ENCODE assay signal across 8 cellular contexts in the genomic region with DNA sequence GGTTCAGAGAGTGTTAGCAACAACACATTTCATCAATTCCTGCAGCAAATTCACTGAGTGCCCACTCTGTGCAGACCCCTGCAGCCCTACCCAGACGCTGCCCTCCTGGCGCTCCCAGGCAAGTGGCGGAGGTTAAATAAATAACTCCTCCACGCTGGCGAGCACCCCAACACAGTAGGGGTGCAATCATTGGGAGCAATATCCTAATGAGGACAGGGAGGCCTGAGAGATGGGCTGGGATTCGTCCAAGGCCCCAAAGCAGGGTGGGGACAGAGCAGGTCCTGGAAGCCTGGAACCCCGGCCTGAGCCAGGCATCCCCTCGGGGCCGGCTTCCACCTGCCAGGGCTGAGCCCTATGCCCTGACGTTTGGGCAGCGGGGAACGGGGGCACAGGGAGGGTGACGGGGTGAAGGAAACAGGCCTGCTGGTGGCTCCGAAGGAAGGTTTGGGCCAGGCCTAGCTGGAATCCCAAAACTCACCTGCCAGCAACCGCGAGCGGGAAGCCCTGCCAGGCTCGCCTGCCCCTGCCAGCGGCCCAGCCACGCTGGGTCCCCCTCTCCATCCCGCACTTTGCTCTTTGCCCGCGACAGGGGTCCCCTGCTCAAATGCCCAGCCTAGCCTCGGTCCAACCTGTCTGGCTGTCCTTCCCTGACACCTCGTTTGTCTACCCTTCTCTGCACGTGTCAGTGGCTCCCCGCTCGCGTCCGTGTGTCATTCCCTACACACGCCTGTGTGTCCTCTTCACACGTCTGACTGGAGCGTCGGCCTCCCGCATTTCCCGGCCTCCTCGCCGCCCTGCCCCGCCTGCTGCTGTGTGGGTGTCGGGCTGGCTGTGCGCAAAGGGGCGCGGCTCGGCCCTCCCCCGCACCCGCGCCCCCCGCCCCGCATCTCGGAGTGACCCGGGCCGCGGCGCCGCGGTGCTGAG. TPM values are rescaled to one million over a fixed set of nuclear protein-coding genes. Genes with fewer than 3 reads are reported as not detected.
A peak's percentile ranks its signal among the peaks of the same experiment; 100 is the strongest.
DNase-seq lines count a peak whose midpoint lies in the region; ATAC-seq and TF ChIP-seq lines count a peak whose summit lies in the region.

No MANE protein-coding gene starts in this region.

- peak; percentile 14 for ATAC-seq in Right ventricle myocardium superior (ENCODE audit: poor library complexity)
- ATAC-seq in memory B cell (ENCODE audit: low read depth), result no peak

- H3K36me3 Mint-ChIP-seq in chondrocyte (ENCODE audit: low read depth) (peaks cover 2% of the 10 kb centered on the region), memory B cell (peaks cover 2% of the 10 kb centered on the region)
- H3K36me3 Mint-ChIP-seq in activated CD4-positive, alpha-beta T cell treated with anti-CD3 and anti-CD28 coated beads, Interleukin-2, amount 10 ng/mL, durations not matched to agents 7 days and 5 days (ENCODE audit: low read depth), result no peaks in the 10 kb centered on the region

- H3K27ac Mint-ChIP-seq in chondrocyte (ENCODE audit: unreplicated experiment), result no peak overlapping the region
- H3K27ac Mint-ChIP-seq in memory B cell, result no peak overlapping the region
- no peak overlapping the region for H3K27ac Mint-ChIP-seq in activated CD4-positive, alpha-beta T cell treated with anti-CD3 and anti-CD28 coated beads, Interleukin-2, amount 10 ng/mL, durations not matched to agents 7 days and 5 days

- H3K27me3 Mint-ChIP-seq in chondrocyte (ENCODE audit: low read depth) (peaks cover 9% of the 10 kb centered on the region), memory B cell (peaks cover 32% of the 10 kb centered on the region)
- peaks cover 74% of the 10 kb centered on the region for H3K27me3 Mint-ChIP-seq in activated CD4-positive, alpha-beta T cell treated with anti-CD3 and anti-CD28 coated beads, Interleukin-2, amount 10 ng/mL, durations not matched to agents 7 days and 5 days

- no peak for TF ChIP-seq CTCF in chondrocyte (IDR thresholded peaks at IDR 0.05)
- no peak for TF ChIP-seq CTCF in vagina (IDR thresholded peaks at IDR 0.05)
- no peak for TF ChIP-seq CTCF in testis (IDR thresholded peaks at IDR 0.05)

- H3K9me3 Mint-ChIP-seq in chondrocyte (ENCODE audit: low read depth) (no peaks in the 10 kb centered on the region), memory B cell (peaks cover 3% of the 10 kb centered on the region)
- H3K9me3 Mint-ChIP-seq in activated CD4-positive, alpha-beta T cell treated with anti-CD3 and anti-CD28 coated beads, Interleukin-2, amount 10 ng/mL, durations not matched to agents 7 days and 5 days, result no peaks in the 10 kb centered on the region

- intact Hi-C loops in Right ventricle myocardium superior (cut with DNase I), result no loop called here
- intact Hi-C loops in cardiac septum (cut with DNase I), result no loop called here
- intact Hi-C loops in vagina (cut with DNase I), result no loop called here
- intact Hi-C loops in testis (cut with DNase I; ENCODE audit: low total_unique reads), result no loop called here

- TF ChIP-seq POLR2A in vagina (IDR thresholded peaks at IDR 0.05) (no peak), testis (IDR thresholded peaks at IDR 0.05) (no peak)

- CTCF ChIA-PET in activated CD4-positive, alpha-beta T cell treated with anti-CD3 and anti-CD28 coated beads, Interleukin-2, amount 10 ng/mL, durations not matched to agents 7 days and 5 days (lab: Charles Lee), result interaction anchor here (1.1 kb wide), 1 partner anchor 53 kb away, joined by 4 read pairs; no protein-coding TSS in a partner anchor

- H3K27me3 ChIP-seq in vagina (no peaks in the 10 kb centered on the region), testis (no peaks in the 10 kb centered on the region)

- H3K4me3 Mint-ChIP-seq in chondrocyte (ENCODE audit: unreplicated experiment), result peak overlapping the region; percentile 63
- peak overlapping the region; percentile 35 for H3K4me3 Mint-ChIP-seq in memory B cell
- no peak overlapping the region for H3K4me3 Mint-ChIP-seq in activated CD4-positive, alpha-beta T cell treated with anti-CD3 and anti-CD28 coated beads, Interleukin-2, amount 10 ng/mL, durations not matched to agents 7 days and 5 days

- POLR2A ChIA-PET in activated CD4-positive, alpha-beta T cell treated with anti-CD3 and anti-CD28 coated beads, Interleukin-2, amount 10 ng/mL, durations not matched to agents 7 days and 5 days (lab: Charles Lee), result no interaction called here

- H3K4me1 Mint-ChIP-seq in chondrocyte (ENCODE audit: low read depth), result peaks cover 3% of the 10 kb centered on the region
- H3K4me1 Mint-ChIP-seq in memory B cell, result peaks cover 3% of the 10 kb centered on the region
- H3K4me1 Mint-ChIP-seq in activated CD4-positive, alpha-beta T cell treated with anti-CD3 and anti-CD28 coated beads, Interleukin-2, amount 10 ng/mL, durations not matched to agents 7 days and 5 days, result no peaks in the 10 kb centered on the region

- H3K4me1 ChIP-seq in vagina (peaks cover 23% of the 10 kb centered on the region), testis (peaks cover 5% of the 10 kb centered on the region)

- WGBS in testis, 2 donors, result 15% methylated on average over 35 to 48 of the region's 56 CpGs

- DNase-seq in Right ventricle myocardium superior, result peak; percentile 47
- no peak for DNase-seq in cardiac septum (ENCODE audit: low spot score)
- DNase-seq in chondrocyte (ENCODE audit: low spot score), result no peak
- DNase-seq in memory B cell (ENCODE audit: low spot score in 2 of 2), result no peak
- DNase-seq in vagina (ENCODE audit: extremely low spot score in 2 of 2), result no peak
- DNase-seq in RPMI8226, result no peak
- DNase-seq in activated CD4-positive, alpha-beta T cell treated with anti-CD3 and anti-CD28 coated beads, Interleukin-2, amount 10 ng/mL, durations not matched to agents 7 days and 5 days, result no peak
- DNase-seq in testis, result no peak

- H3K9me3 ChIP-seq in vagina, result no peaks in the 10 kb centered on the region
- H3K9me3 ChIP-seq in testis, result no peaks in the 10 kb centered on the region

- H3K36me3 ChIP-seq in vagina, result no peaks in the 10 kb centered on the region
- H3K36me3 ChIP-seq in testis (ENCODE audit: low read depth, missing control alignments), result no peaks in the 10 kb centered on the region

- H3K27ac ChIP-seq in vagina, result no peak overlapping the region
- no peak overlapping the region for H3K27ac ChIP-seq in testis

- H3K4me3 ChIP-seq in vagina, result peak overlapping the region; percentile 28 to 67
- peak overlapping the region in 1 of 2 donors; percentile 31 for H3K4me3 ChIP-seq in testis

RNA-seq across cellular contexts. Expression of a gene that starts 0.7 kb away (rescaled TPM):
- total RNA-seq in Right ventricle myocardium superior (1.4 TPM), cardiac septum (2.8 TPM), chondrocyte (3.1 to 4.1 TPM (median 3.7 TPM) in 3 replicates), vagina (not detected), testis (1 to 10 TPM; 4.2 to 6.1 TPM)
- total RNA-seq in activated CD4-positive, alpha-beta T cell treated with anti-CD3 and anti-CD28 coated beads, Interleukin-2, amount 10 ng/mL, durations not matched to agents 7 days and 5 days, result not detected
- 18.0 TPM for polyA plus RNA-seq in testis (ENCODE audit: insufficient read depth, low read depth, low replicate concordance)

RNA-seq across cellular contexts. Expression of a gene that starts 59.9 kb away (rescaled TPM):
- total RNA-seq in Right ventricle myocardium superior (42.9 TPM), cardiac septum (51.9 TPM), chondrocyte (not detected in 3 replicates), vagina (38.3 TPM), testis (10 to 100 TPM; 22.1 to 40.6 TPM)
- not detected for total RNA-seq in activated CD4-positive, alpha-beta T cell treated with anti-CD3 and anti-CD28 coated beads, Interleukin-2, amount 10 ng/mL, durations not matched to agents 7 days and 5 days
- polyA plus RNA-seq in testis (ENCODE audit: insufficient read depth, low read depth, low replicate concordance), result 23.8 TPM

Comparison
In these comparisons a context has a peak if more than half of its experiments do, and no peak if none do; other contexts are left out.
1. RNA of a gene that starts 59.9 kb away (total RNA-seq): 51.9 TPM in cardiac septum (single experiment), 42.9 TPM in Right ventricle myocardium superior (single experiment), 22.1 to 40.6 TPM in testis and 38.3 TPM in vagina (single experiment); not detected in chondrocyte and not detected in activated CD4-positive, alpha-beta T cell treated with anti-CD3 and anti-CD28 coated beads, Interleukin-2, amount 10 ng/mL, durations not matched to agents 7 days and 5 days; every median in the first group is over 10 times any median in the second.